In the genomic region with DNA sequence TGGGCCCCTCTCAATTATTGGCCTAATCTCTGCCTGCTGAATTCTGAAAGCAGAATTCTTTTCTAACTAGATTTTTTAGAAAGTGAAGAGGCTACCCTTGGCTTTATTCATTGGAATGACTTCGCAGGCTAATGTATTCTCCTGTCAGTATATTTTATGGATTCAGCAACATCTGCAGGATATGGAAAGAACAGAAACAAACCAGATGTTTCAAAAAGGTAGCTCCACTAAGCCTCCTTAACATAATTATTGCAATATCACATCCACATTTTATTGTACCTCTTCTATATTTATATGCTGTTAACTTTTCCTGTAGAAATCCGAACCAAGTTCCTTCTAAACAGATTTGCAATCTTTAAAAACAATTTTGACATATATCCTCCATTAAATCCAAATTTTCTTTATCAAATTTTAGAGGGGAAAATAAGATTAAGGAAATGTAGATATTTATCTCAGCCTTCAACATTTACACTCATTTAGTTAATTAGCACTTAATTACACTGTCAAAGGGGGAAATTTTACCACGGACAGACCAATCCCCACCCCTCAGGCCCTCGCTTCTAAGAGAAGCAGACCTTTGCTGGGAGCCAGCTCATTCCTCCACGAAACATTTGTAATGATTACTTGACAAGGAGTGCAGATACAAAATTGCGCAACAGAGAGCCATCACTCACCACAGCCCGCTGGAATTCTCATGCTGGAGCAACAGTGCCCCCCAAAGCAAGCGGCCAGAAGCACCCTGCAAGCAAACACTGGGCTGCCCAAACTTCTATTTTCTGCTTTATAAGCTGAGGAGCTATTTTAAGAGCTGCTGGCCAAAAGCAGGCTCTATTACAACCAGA, we compare ENCODE assay signal across 9 cellular contexts.
DNase-seq lines count a peak whose midpoint lies in the region; ATAC-seq and TF ChIP-seq lines count a peak whose summit lies in the region.
"Had no signal": no experiment of that assay in that cellular context is flagged by ENCODE, and none has a peak within 500 bp of the region (broad histone marks: within the 10 kb centered on the region; RNA-seq: fewer than 3 reads in every experiment).

No MANE protein-coding gene starts in this region.

- H3K27me3 Mint-ChIP-seq in T-helper 2 cell treated with Interferon-gamma antibody and Interleukin-4, amounts not matched to agents 5 μg/mL and 100 μg/mL, for 36 hours (ENCODE audit: low read depth), result no peaks in the 10 kb centered on the region

- peaks cover 0 to 5% of the 10 kb centered on the region in 2 donors for H3K4me1 ChIP-seq in uterus

- no peaks in the 10 kb centered on the region for H3K4me1 Mint-ChIP-seq in T-helper 2 cell treated with Interferon-gamma antibody and Interleukin-4, amounts not matched to agents 5 μg/mL and 100 μg/mL, for 36 hours (ENCODE audit: low read depth)

- peaks cover 16% of the 10 kb centered on the region for H3K9me3 Mint-ChIP-seq in T-helper 2 cell treated with Interferon-gamma antibody and Interleukin-4, amounts not matched to agents 5 μg/mL and 100 μg/mL, for 36 hours

- no peak for TF ChIP-seq POLR2A in erythroblast (IDR thresholded peaks at IDR 0.05; ENCODE audit: low read length)
- no peak for TF ChIP-seq POLR2A in uterus (IDR thresholded peaks at IDR 0.05)

- no peak overlapping the region for H3K4me3 Mint-ChIP-seq in T-helper 2 cell treated with Interferon-gamma antibody and Interleukin-4, amounts not matched to agents 5 μg/mL and 100 μg/mL, for 36 hours

- intact Hi-C loops in uterus (cut with DNase I; ENCODE audit: low total_unique reads), result no loop called here

- no peaks in the 10 kb centered on the region for H3K36me3 Mint-ChIP-seq in T-helper 2 cell treated with Interferon-gamma antibody and Interleukin-4, amounts not matched to agents 5 μg/mL and 100 μg/mL, for 36 hours (ENCODE audit: low read depth)

- H3K27ac ChIP-seq in uterus, result peak overlapping the region; percentile 69 to 72
- H3K27ac ChIP-seq: KMS-11 had no signal

- no peaks in the 10 kb centered on the region for H3K36me3 ChIP-seq in uterus

- TF ChIP-seq CTCF in uterus (IDR thresholded peaks at IDR 0.05), result peak; percentile 62 to 86 (median 82)

- no peak overlapping the region for H3K4me3 ChIP-seq in uterus

- no peak overlapping the region for H3K27ac Mint-ChIP-seq in T-helper 2 cell treated with Interferon-gamma antibody and Interleukin-4, amounts not matched to agents 5 μg/mL and 100 μg/mL, for 36 hours

- H3K27me3 ChIP-seq in uterus, result no peaks in the 10 kb centered on the region

- H3K9me3 ChIP-seq in uterus, result no peaks in the 10 kb centered on the region

- ATAC-seq in HG02642 (IDR thresholded peaks at IDR 0.05; ENCODE audit: poor library complexity, unreplicated experiment), result peak; percentile 57
- ATAC-seq in GM21367 (IDR thresholded peaks at IDR 0.05; ENCODE audit: unreplicated experiment), result no peak

- DNase-seq in COR-L47 (lab: John Stamatoyannopoulos, UW) (peak; percentile 20), RPMI8226 (peak; percentile 50), erythroblast (lab: John Stamatoyannopoulos, UW) (peak; percentile 56 to 59), midbrain (lab: John Stamatoyannopoulos, UW) (peak; percentile 65), uterus (peak; percentile 94 to 95)
- no peak for DNase-seq in T-helper 2 cell treated with Interferon-gamma antibody and Interleukin-4, amounts not matched to agents 5 μg/mL and 100 μg/mL, for 36 hours (ENCODE audit: low spot score)
